11 cellular contexts compared by ENCODE assay signal in the genomic region with DNA sequence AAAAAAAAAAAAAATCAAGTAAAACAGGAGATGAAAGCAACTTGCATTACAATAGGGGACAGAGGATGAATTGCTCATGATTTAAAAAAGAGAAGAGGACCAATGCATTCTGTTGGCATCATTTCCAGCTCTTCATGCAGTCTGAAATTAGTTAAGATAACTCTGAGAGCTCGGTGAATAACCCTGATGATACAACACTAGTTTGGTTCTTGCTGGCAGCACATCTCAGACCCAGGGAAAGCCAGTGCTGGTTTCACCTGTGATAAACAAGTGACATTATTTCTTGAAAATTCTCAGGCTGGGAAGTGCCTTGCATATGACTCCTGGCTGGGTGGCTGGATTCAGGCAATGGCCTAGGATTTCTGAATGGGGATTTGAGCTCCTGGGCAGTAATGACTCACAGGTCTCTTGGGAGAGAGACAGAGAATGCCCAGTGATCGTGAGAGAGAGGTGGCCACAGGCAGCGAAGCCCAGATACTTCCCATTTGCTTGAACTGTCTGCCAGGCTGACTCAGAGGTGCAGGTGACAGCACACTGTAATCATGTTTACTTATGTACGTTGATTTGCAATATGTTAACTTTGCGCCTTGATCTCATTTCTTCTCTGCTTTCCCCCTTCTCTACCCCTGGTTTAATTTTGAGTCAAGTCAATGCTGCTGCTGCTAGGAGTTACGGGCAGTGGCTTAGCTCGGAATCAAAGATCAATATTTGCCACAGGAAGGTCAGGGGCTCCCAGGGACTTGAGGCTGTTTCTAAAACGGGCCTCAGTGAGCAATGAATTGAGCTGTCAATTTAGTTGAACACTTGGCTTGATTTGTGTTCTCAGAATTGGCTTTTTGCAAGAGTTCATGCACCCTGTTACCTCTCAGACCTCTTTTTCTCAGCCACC. TPM values are rescaled to one million over a fixed set of nuclear protein-coding genes. Genes with fewer than 3 reads are reported as not detected.
A peak's percentile ranks its signal among the peaks of the same experiment; 100 is the strongest.
DNase-seq lines count a peak whose midpoint lies in the region; ATAC-seq, FAIRE-seq and TF ChIP-seq lines count a peak whose summit lies in the region.
"Had no signal": no experiment of that assay in that cellular context is flagged by ENCODE, and none has a peak within 500 bp of the region (broad histone marks: within the 10 kb centered on the region; RNA-seq: fewer than 3 reads in every experiment).

No MANE protein-coding gene starts in this region.

- H3K27ac ChIP-seq in tibial artery: no peak overlapping the region

- TF ChIP-seq CTCF in tibial artery (IDR thresholded peaks at IDR 0.05): no peak

- DNase-seq in ACHN (peak; percentile 76), H4 (ENCODE audit: low spot score) (peak; percentile 88), RCC 7860 (ENCODE audit: low spot score) (peak; percentile 71), glomerular visceral epithelial cell (ENCODE audit: extremely low spot score) (peak; percentile 80), ureter (ENCODE audit: low spot score) (no peak), tibial artery (no peak), Kasumi-1 (lab: John Stamatoyannopoulos, UW) (no peak)
- DNase-seq in stimulated activated naive CD8-positive, alpha-beta T cell treated with anti-CD3 and anti-CD28 coated beads, Interleukin-15, Interleukin-2, amounts not matched to agents 100 U/mL and 50 U/mL, for 24 hours: no peak
- DNase-seq: activated B cell treated with CpG ODN at 0.5 μM for 24 hours, COR-L47, NCI-H1694 treated with DMSO at 0.1 percent for 48 hours had no signal

- H3K9me3 ChIP-seq in tibial artery: no peaks in the 10 kb centered on the region

- no peak overlapping the region for H3K4me3 ChIP-seq in tibial artery

- no peaks in the 10 kb centered on the region for H3K27me3 ChIP-seq in tibial artery

- in situ Hi-C loops in ACHN (cut with HindIII; ENCODE audit: low pct_ligation_motif_present, low pct_unique_long_range_greater_than_20kb, low sequenced_read_pairs): no loop called here

- no peak for ATAC-seq in stimulated activated naive CD8-positive, alpha-beta T cell treated with anti-CD3 and anti-CD28 coated beads, Interleukin-15, Interleukin-2, amounts not matched to agents 100 U/mL and 50 U/mL, for 24 hours

- intact Hi-C loops in tibial artery (cut with DNase I; ENCODE audit: low total_unique reads): no loop called here

- H3K36me3 ChIP-seq in tibial artery: no peaks in the 10 kb centered on the region

- H3K4me1 ChIP-seq in tibial artery: no peaks in the 10 kb centered on the region

- peak; percentile 63 for FAIRE-seq in RCC 7860 (lab: Jason Lieb, UNC)

RNA-seq across cellular contexts. Expression of gene ARSG, which starts 27.1 kb away (rescaled TPM):
- 1.3 and 5.9 TPM in 2 replicates for total RNA-seq in H4 (2014; rRNA removed; shearing (Covaris generic))
- 19.4 TPM for total RNA-seq in ureter

RNA-seq across cellular contexts. Expression of gene SLC16A6, which starts 27.4 kb away (rescaled TPM):
- 1.2 and 2.7 TPM in 2 replicates for total RNA-seq in H4 (2014; rRNA removed; shearing (Covaris generic))
- 3.0 TPM for total RNA-seq in ureter

Comparison
In these comparisons a context has a peak if more than half of its experiments do, and no peak if none do; other contexts are left out.
1. DNase-seq: peak in ACHN (single experiment), H4 (single experiment), RCC 7860 (single experiment) and glomerular visceral epithelial cell (single experiment); none in ureter (single experiment), stimulated activated naive CD8-positive, alpha-beta T cell treated with anti-CD3 and anti-CD28 coated beads, Interleukin-15, Interleukin-2, amounts not matched to agents 100 U/mL and 50 U/mL, for 24 hours (single experiment), tibial artery (0 of 2) and Kasumi-1 (0 of 2).